Comparison of ENCODE assay signal across 16 cellular contexts in genomic region chr10:127971101-127971946, GRCh38.
DNase-seq lines count a peak whose midpoint lies in the region; ATAC-seq lines count a peak whose summit lies in the region.
"Had no signal": no experiment of that assay in that cellular context is flagged by ENCODE, and none has a peak within 500 bp of the region (broad histone marks: within the 10 kb centered on the region; RNA-seq: fewer than 3 reads in every experiment).

No MANE protein-coding gene starts in this region.

- H3K27ac ChIP-seq in substantia nigra (ENCODE audit: low read depth, low read length, poor library complexity, severe bottlenecking): peak overlapping the region; percentile 1
- H3K27ac ChIP-seq: 22Rv1, A549, C4-2B had no signal

- DNase-seq in activated CD8-positive, alpha-beta memory T cell treated with anti-CD3 and anti-CD28 coated beads, Interleukin-2, amount 50 U/mL, for 48 hours: peak; percentile 22
- no peak for DNase-seq in activated CD8-positive, alpha-beta memory T cell treated with anti-CD3 and anti-CD28 coated beads for 24 hours
- DNase-seq in left lobe of liver (ENCODE audit: low spot score): peak; percentile 30
- DNase-seq in substantia nigra (lab: John Stamatoyannopoulos, UW): no peak
- no peak for DNase-seq in NOMO-1 treated with DMSO at 0.1 percent for 48 hours (lab: John Stamatoyannopoulos, UW; ENCODE audit: unreplicated experiment)
- DNase-seq in COLO829 (ENCODE audit: low spot score): no peak
- DNase-seq in COLO668 (lab: John Stamatoyannopoulos, UW; ENCODE audit: unreplicated experiment): no peak
- DNase-seq: AML-193; Calu3; CD4-positive, alpha-beta T cell; DMS79 treated with DMSO at 0.1 percent for 48 hours; GF-D8 had no signal

- no peak for ATAC-seq in left lobe of liver
- ATAC-seq: A549, HepG2 had no signal

Comparison
In these comparisons a context has a peak if more than half of its experiments do, and no peak if none do; other contexts are left out.
1. DNase-seq: peak in activated CD8-positive, alpha-beta memory T cell treated with anti-CD3 and anti-CD28 coated beads, Interleukin-2, amount 50 U/mL, for 48 hours (single experiment) and left lobe of liver (single experiment); none in activated CD8-positive, alpha-beta memory T cell treated with anti-CD3 and anti-CD28 coated beads for 24 hours (single experiment), substantia nigra (0 of 49), NOMO-1 treated with DMSO at 0.1 percent for 48 hours (single experiment), COLO829 (single experiment) and COLO668 (single experiment).